Comparison of ENCODE assay signal across 1 cellular context in genomic region chr19:44857837-44858236, GRCh38.
TF ChIP-seq lines count a peak whose summit lies in the region.

No MANE protein-coding gene starts in this region.

TF ChIP-seq in HepG2, 621 proteins besides CTCF, POLR2A, EP300 and RAD21 (continued from another document and continues in another):
- TF ChIP-seq, protein P1, sequence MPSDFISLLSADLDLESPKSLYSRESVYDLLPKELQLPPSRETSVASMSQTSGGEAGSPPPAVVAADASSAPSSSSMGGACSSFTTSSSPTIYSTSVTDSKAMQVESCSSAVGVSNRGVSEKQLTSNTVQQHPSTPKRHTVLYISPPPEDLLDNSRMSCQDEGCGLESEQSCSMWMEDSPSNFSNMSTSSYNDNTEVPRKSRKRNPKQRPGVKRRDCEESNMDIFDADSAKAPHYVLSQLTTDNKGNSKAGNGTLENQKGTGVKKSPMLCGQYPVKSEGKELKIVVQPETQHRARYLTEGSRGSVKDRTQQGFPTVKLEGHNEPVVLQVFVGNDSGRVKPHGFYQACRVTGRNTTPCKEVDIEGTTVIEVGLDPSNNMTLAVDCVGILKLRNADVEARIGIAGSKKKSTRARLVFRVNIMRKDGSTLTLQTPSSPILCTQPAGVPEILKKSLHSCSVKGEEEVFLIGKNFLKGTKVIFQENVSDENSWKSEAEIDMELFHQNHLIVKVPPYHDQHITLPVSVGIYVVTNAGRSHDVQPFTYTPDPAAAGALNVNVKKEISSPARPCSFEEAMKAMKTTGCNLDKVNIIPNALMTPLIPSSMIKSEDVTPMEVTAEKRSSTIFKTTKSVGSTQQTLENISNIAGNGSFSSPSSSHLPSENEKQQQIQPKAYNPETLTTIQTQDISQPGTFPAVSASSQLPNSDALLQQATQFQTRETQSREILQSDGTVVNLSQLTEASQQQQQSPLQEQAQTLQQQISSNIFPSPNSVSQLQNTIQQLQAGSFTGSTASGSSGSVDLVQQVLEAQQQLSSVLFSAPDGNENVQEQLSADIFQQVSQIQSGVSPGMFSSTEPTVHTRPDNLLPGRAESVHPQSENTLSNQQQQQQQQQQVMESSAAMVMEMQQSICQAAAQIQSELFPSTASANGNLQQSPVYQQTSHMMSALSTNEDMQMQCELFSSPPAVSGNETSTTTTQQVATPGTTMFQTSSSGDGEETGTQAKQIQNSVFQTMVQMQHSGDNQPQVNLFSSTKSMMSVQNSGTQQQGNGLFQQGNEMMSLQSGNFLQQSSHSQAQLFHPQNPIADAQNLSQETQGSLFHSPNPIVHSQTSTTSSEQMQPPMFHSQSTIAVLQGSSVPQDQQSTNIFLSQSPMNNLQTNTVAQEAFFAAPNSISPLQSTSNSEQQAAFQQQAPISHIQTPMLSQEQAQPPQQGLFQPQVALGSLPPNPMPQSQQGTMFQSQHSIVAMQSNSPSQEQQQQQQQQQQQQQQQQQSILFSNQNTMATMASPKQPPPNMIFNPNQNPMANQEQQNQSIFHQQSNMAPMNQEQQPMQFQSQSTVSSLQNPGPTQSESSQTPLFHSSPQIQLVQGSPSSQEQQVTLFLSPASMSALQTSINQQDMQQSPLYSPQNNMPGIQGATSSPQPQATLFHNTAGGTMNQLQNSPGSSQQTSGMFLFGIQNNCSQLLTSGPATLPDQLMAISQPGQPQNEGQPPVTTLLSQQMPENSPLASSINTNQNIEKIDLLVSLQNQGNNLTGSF (CRISPR knock-in tag; IDR thresholded peaks at IDR 0.05) = no peak
- no peak for TF ChIP-seq ZNF883 (CRISPR knock-in tag; IDR thresholded peaks at IDR 0.05; ENCODE audit: not compliant biosample characterization)
- TF ChIP-seq, protein P2, sequence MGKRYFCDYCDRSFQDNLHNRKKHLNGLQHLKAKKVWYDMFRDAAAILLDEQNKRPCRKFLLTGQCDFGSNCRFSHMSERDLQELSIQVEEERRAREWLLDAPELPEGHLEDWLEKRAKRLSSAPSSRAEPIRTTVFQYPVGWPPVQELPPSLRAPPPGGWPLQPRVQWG (CRISPR knock-in tag; IDR thresholded peaks at IDR 0.05; ENCODE audit: borderline replicate concordance, low read depth) = no peak
- TF ChIP-seq, protein P3, sequence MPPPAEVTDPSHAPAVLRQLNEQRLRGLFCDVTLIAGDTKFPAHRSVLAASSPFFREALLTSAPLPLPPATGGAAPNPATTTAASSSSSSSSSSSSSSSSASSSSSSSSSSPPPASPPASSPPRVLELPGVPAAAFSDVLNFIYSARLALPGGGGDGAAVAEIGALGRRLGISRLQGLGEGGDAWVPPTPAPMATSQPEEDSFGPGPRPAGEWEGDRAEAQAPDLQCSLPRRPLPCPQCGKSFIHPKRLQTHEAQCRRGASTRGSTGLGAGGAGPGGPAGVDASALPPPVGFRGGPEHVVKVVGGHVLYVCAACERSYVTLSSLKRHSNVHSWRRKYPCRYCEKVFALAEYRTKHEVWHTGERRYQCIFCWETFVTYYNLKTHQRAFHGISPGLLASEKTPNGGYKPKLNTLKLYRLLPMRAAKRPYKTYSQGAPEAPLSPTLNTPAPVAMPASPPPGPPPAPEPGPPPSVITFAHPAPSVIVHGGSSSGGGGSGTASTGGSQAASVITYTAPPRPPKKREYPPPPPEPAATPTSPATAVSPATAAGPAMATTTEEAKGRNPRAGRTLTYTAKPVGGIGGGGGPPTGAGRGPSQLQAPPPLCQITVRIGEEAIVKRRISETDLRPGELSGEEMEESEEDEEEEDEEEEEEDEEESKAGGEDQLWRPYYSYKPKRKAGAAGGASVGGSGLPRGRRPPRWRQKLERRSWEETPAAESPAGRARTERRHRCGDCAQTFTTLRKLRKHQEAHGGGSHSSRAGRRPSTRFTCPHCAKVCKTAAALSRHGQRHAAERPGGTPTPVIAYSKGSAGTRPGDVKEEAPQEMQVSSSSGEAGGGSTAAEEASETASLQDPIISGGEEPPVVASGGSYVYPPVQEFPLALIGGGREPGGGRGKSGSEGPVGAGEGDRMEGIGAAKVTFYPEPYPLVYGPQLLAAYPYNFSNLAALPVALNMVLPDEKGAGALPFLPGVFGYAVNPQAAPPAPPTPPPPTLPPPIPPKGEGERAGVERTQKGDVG (CRISPR knock-in tag; IDR thresholded peaks at IDR 0.05; ENCODE audit: borderline replicate concordance) = no peak
- no peak for TF ChIP-seq MAF1 (CRISPR knock-in tag; IDR thresholded peaks at IDR 0.05; ENCODE audit: borderline replicate concordance)
- no peak for TF ChIP-seq RBFOX2 (IDR thresholded peaks at IDR 0.05; ENCODE audit: low read depth, low read length)
- TF ChIP-seq KAT8 (CRISPR knock-in tag; IDR thresholded peaks at IDR 0.05) = no peak; the same call in 1 of the 2 replicates
- peak; percentile 48 for TF ChIP-seq MED1 (CRISPR knock-in tag; IDR thresholded peaks at IDR 0.05)
- no peak for TF ChIP-seq NR2F1 (CRISPR knock-in tag; IDR thresholded peaks at IDR 0.05)
- no peak for TF ChIP-seq SRSF4 (IDR thresholded peaks at IDR 0.05; ENCODE audit: low read depth, low read length, poor library complexity, severe bottlenecking)
- no peak for TF ChIP-seq YY1 (IDR thresholded peaks at IDR 0.05; ENCODE audit: insufficient read depth, insufficient replicate concordance, low read depth, low read length)
- TF ChIP-seq NR2F6 (IDR thresholded peaks at IDR 0.05) = no peak
- 0 out of 2 replicates have a peak, but pooled peaks have one; percentile 22 for TF ChIP-seq NR2F6 (CRISPR knock-in tag; IDR thresholded peaks at IDR 0.05)
- TF ChIP-seq ZNF10 (CRISPR knock-in tag; IDR thresholded peaks at IDR 0.05; ENCODE audit: borderline replicate concordance, low read depth) = no peak
- TF ChIP-seq ZNF672 (CRISPR knock-in tag; IDR thresholded peaks at IDR 0.05) = no peak
- TF ChIP-seq ZNF414 (CRISPR knock-in tag; IDR thresholded peaks at IDR 0.05) = no peak
- no peak for TF ChIP-seq SRSF9 (IDR thresholded peaks at IDR 0.05; ENCODE audit: borderline replicate concordance, insufficient read depth, low read depth, low read length, poor library complexity, severe bottlenecking)
- no peak for TF ChIP-seq ATAD3A (CRISPR knock-in tag; IDR thresholded peaks at IDR 0.05)
- TF ChIP-seq TSC22D2 (CRISPR knock-in tag; IDR thresholded peaks at IDR 0.05; ENCODE audit: borderline replicate concordance) = no peak
- TF ChIP-seq FOXA3 (CRISPR knock-in tag; IDR thresholded peaks at IDR 0.05) = peak; percentile 58
- no peak for TF ChIP-seq RAD51 (IDR thresholded peaks at IDR 0.05; ENCODE audit: borderline replicate concordance)
- TF ChIP-seq ZSCAN21 (CRISPR knock-in tag; IDR thresholded peaks at IDR 0.05; ENCODE audit: borderline replicate concordance) = no peak
- no peak for TF ChIP-seq ATF7-NPFF (CRISPR knock-in tag; IDR thresholded peaks at IDR 0.05; ENCODE audit: low read depth)
- TF ChIP-seq FOXP4 (CRISPR knock-in tag; IDR thresholded peaks at IDR 0.05) = peak; percentile 34; the same call in 1 of the 2 replicates
- peak; percentile 52; the same call in 1 of the 2 replicates for TF ChIP-seq NCOA2 (CRISPR knock-in tag; IDR thresholded peaks at IDR 0.05)
- TF ChIP-seq SNAI1 (CRISPR knock-in tag; IDR thresholded peaks at IDR 0.05; ENCODE audit: borderline replicate concordance) = no peak
- no peak for TF ChIP-seq FOXA1 (IDR thresholded peaks at IDR 0.05)
- no peak for TF ChIP-seq FOXA1 (CRISPR knock-in tag; IDR thresholded peaks at IDR 0.05)
- TF ChIP-seq, protein P4, sequence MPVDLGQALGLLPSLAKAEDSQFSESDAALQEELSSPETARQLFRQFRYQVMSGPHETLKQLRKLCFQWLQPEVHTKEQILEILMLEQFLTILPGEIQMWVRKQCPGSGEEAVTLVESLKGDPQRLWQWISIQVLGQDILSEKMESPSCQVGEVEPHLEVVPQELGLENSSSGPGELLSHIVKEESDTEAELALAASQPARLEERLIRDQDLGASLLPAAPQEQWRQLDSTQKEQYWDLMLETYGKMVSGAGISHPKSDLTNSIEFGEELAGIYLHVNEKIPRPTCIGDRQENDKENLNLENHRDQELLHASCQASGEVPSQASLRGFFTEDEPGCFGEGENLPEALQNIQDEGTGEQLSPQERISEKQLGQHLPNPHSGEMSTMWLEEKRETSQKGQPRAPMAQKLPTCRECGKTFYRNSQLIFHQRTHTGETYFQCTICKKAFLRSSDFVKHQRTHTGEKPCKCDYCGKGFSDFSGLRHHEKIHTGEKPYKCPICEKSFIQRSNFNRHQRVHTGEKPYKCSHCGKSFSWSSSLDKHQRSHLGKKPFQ (CRISPR knock-in tag; IDR thresholded peaks at IDR 0.05; ENCODE audit: insufficient replicate concordance) = no peak
- no peak for TF ChIP-seq TCF7 (IDR thresholded peaks at IDR 0.05; ENCODE audit: low read depth)
- TF ChIP-seq TERF1 (CRISPR knock-in tag; IDR thresholded peaks at IDR 0.05) = no peak
- TF ChIP-seq MZF1 (CRISPR knock-in tag; IDR thresholded peaks at IDR 0.05; ENCODE audit: borderline replicate concordance) = no peak
- no peak for TF ChIP-seq ZNF800 (CRISPR knock-in tag; IDR thresholded peaks at IDR 0.05)
- TF ChIP-seq TRIM24 (CRISPR knock-in tag; IDR thresholded peaks at IDR 0.05) = no peak
- no peak for TF ChIP-seq ZNF652 (CRISPR knock-in tag; IDR thresholded peaks at IDR 0.05; ENCODE audit: borderline replicate concordance, low read depth)
- no peak for TF ChIP-seq SETDB1 (CRISPR knock-in tag; IDR thresholded peaks at IDR 0.05; ENCODE audit: borderline replicate concordance)
- no peak for TF ChIP-seq HOXA9 (CRISPR knock-in tag; IDR thresholded peaks at IDR 0.05; ENCODE audit: borderline replicate concordance)
- TF ChIP-seq ZNF678 (CRISPR knock-in tag; IDR thresholded peaks at IDR 0.05) = no peak
- TF ChIP-seq EED (CRISPR knock-in tag; IDR thresholded peaks at IDR 0.05) = no peak
- TF ChIP-seq CAMTA2 (CRISPR knock-in tag; IDR thresholded peaks at IDR 0.05; ENCODE audit: borderline replicate concordance) = no peak
- TF ChIP-seq, protein P5, sequence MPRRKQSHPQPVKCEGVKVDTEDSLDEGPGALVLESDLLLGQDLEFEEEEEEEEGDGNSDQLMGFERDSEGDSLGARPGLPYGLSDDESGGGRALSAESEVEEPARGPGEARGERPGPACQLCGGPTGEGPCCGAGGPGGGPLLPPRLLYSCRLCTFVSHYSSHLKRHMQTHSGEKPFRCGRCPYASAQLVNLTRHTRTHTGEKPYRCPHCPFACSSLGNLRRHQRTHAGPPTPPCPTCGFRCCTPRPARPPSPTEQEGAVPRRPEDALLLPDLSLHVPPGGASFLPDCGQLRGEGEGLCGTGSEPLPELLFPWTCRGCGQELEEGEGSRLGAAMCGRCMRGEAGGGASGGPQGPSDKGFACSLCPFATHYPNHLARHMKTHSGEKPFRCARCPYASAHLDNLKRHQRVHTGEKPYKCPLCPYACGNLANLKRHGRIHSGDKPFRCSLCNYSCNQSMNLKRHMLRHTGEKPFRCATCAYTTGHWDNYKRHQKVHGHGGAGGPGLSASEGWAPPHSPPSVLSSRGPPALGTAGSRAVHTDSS (CRISPR knock-in tag; conservative IDR thresholded peaks at IDR 0.05) = no peak
- TF ChIP-seq PAF1 (CRISPR knock-in tag; IDR thresholded peaks at IDR 0.05) = no peak
- TF ChIP-seq SIX1 (CRISPR knock-in tag; IDR thresholded peaks at IDR 0.05; ENCODE audit: borderline replicate concordance) = no peak
- TF ChIP-seq ZNF292 (CRISPR knock-in tag; IDR thresholded peaks at IDR 0.05; ENCODE audit: borderline replicate concordance, low read depth) = no peak
- no peak for TF ChIP-seq ZNF737 (CRISPR knock-in tag; IDR thresholded peaks at IDR 0.05; ENCODE audit: borderline replicate concordance)
- no peak for TF ChIP-seq SP2 (CRISPR knock-in tag; IDR thresholded peaks at IDR 0.05)
- no peak for TF ChIP-seq POLR2AphosphoS5 (IDR thresholded peaks at IDR 0.05; ENCODE audit: low read depth, low read length)
